ENCODE assay signal across 23 cellular contexts in genomic region chr16:89243664-89244063, GRCh38. TPM values are rescaled to one million over a fixed set of nuclear protein-coding genes. Genes with fewer than 3 reads are reported as not detected.
DNase-seq lines count a peak whose midpoint lies in the region; ATAC-seq and TF ChIP-seq lines count a peak whose summit lies in the region.
"Had no signal": no experiment of that assay in that cellular context is flagged by ENCODE, and none has a peak within 500 bp of the region (broad histone marks: within the 10 kb centered on the region; RNA-seq: fewer than 3 reads in every experiment).

No MANE protein-coding gene starts in this region.

- no peaks in the 10 kb centered on the region for H3K27me3 Mint-ChIP-seq in activated CD8-positive, alpha-beta memory T cell treated with anti-CD3 and anti-CD28 coated beads, Interleukin-2, amount 10 ng/mL, durations not matched to agents 7 days and 5 days
- H3K27me3 Mint-ChIP-seq in Calu3 (ENCODE audit: unreplicated experiment) (peaks cover 42% of the 10 kb centered on the region), brain (peaks cover 3% of the 10 kb centered on the region)
- H3K27me3 Mint-ChIP-seq: stimulated activated naive CD8-positive, alpha-beta T cell treated with anti-CD3 and anti-CD28 coated beads, Interleukin-15, Interleukin-2, amounts not matched to agents 100 ng/mL and 50 ng/mL, for 24 hours had no signal

- DNase-seq in activated CD8-positive, alpha-beta memory T cell treated with anti-CD3 and anti-CD28 coated beads, Interleukin-2, amount 10 ng/mL, durations not matched to agents 7 days and 5 days, result no peak
- DNase-seq in activated CD8-positive, alpha-beta memory T cell treated with anti-CD3 and anti-CD28 coated beads, Interleukin-2, amount 50 U/mL, for 4 hours, result no peak
- no peak for DNase-seq in Calu3
- no peak for DNase-seq in neuronal stem cell (ENCODE audit: low spot score)
- no peak for DNase-seq in adrenal gland
- DNase-seq in central memory CD4-positive, alpha-beta T cell, result no peak
- no peak for DNase-seq in C1 segment of cervical spinal cord (lab: John Stamatoyannopoulos, UW)
- DNase-seq: activated gamma-delta T cell; anterior cingulate cortex; esophagus squamous epithelium; NCI-H1092; NCI-H187 treated with DMSO at 0.1 percent for 48 hours; stimulated activated CD4-positive, alpha-beta T cell treated with anti-CD3 and anti-CD28 coated beads, Interleukin-15, amount 100 ng/mL, for 24 hours; thyroid gland had no signal

- H2BK15ac ChIP-seq in neuronal stem cell (ENCODE audit: low read length), result no peak overlapping the region

- no peak overlapping the region for H2BK120ac ChIP-seq in neuronal stem cell (ENCODE audit: low read depth, low read length)

- peak overlapping the region; percentile 49 for H3K27ac Mint-ChIP-seq in activated CD8-positive, alpha-beta memory T cell treated with anti-CD3 and anti-CD28 coated beads, Interleukin-2, amount 10 ng/mL, durations not matched to agents 7 days and 5 days
- H3K27ac Mint-ChIP-seq in Calu3 (ENCODE audit: unreplicated experiment) (no peak overlapping the region), brain (peak overlapping the region in 1 of 5 experiments; percentile 71)
- H3K27ac Mint-ChIP-seq: stimulated activated naive CD8-positive, alpha-beta T cell treated with anti-CD3 and anti-CD28 coated beads, Interleukin-15, Interleukin-2, amounts not matched to agents 100 ng/mL and 50 ng/mL, for 24 hours; WTC11 had no signal

- H3K4me2 ChIP-seq in neuronal stem cell (ENCODE audit: insufficient read depth, low read length, poor library complexity, severe bottlenecking), result no peak overlapping the region
- H3K4me2 ChIP-seq: hepatocyte, neural progenitor cell had no signal

- H4K8ac ChIP-seq in neuronal stem cell (ENCODE audit: low read depth, low read length), result no peak overlapping the region

- H3K27me3 ChIP-seq in neuronal stem cell (ENCODE audit: control insufficient read depth in 3 of 3, insufficient read depth in 3 of 3, low read depth in 1 of 3, low read length in 3 of 3) (peaks cover 0 to 3% (median 0%) of the 10 kb centered on the region in 3 experiments), adrenal gland (no peaks in the 10 kb centered on the region)
- H3K27me3 ChIP-seq: esophagus squamous epithelium, hepatocyte, thyroid gland had no signal

- H3K9me3 ChIP-seq in neuronal stem cell (replicated peaks in 1 of 2; ENCODE audit: control insufficient read depth in 2 of 2, insufficient read depth in 1 of 2, low read depth in 1 of 2, low read length in 2 of 2), result peaks cover 0 to 4% of the 10 kb centered on the region in 2 donors
- H3K9me3 ChIP-seq in adrenal gland (replicated peaks in 1 of 3), result no peaks in the 10 kb centered on the region
- H3K9me3 ChIP-seq: esophagus squamous epithelium, prostate gland, thyroid gland had no signal

- peak overlapping the region; percentile 39 for H3K23ac ChIP-seq in neuronal stem cell (ENCODE audit: low read depth, low read length, poor library complexity)

- no peak overlapping the region for H2AK5ac ChIP-seq in neuronal stem cell (ENCODE audit: low read depth, low read length)

- no peak overlapping the region for H2BK12ac ChIP-seq in neuronal stem cell (ENCODE audit: low read length)

- H3K4me1 ChIP-seq in neuronal stem cell (ENCODE audit: control insufficient read depth in 2 of 2, insufficient read depth in 1 of 2, low read depth in 1 of 2, low read length in 2 of 2) (peaks cover 0 to 3% of the 10 kb centered on the region in 2 donors), adrenal gland (replicated peaks in 1 of 2) (peaks cover 11 to 12% of the 10 kb centered on the region in 2 donors)
- H3K4me1 ChIP-seq: neural progenitor cell, prostate gland had no signal

- TF ChIP-seq CTCF in Calu3 (IDR thresholded peaks at IDR 0.05; ENCODE audit: unreplicated experiment), result no peak
- no peak for TF ChIP-seq CTCF in brain (conservative IDR thresholded peaks at IDR 0.05)
- TF ChIP-seq CTCF in adrenal gland (IDR thresholded peaks at IDR 0.05), result no peak

- H3K14ac ChIP-seq in neuronal stem cell (ENCODE audit: low read length), result no peak overlapping the region

- no CpG with 5 or more reads among the region's 5 CpGs for WGBS in neuronal stem cell (ENCODE audit: extremely low coverage in 2 of 2, insufficient read length in 2 of 2, insufficient replicate concordance in 1 of 2), 2 donors
- WGBS in adrenal gland, 4 donors, result 72 to 88% (median 80%) methylated on average over 3 to 5 of the region's 5 CpGs

- CTCF ChIA-PET in activated CD8-positive, alpha-beta memory T cell treated with anti-CD3 and anti-CD28 coated beads, Interleukin-2, amount 10 ng/mL, durations not matched to agents 7 days and 5 days (lab: Charles Lee), result no interaction called here
- CTCF ChIA-PET in Calu3 (lab: Charles Lee), result no interaction called here

- no peak overlapping the region for H4K91ac ChIP-seq in neuronal stem cell (ENCODE audit: low read depth, low read length, poor library complexity)

- H3K9ac ChIP-seq in neuronal stem cell (ENCODE audit: low read depth, low read length, poor library complexity), result no peak overlapping the region
- H3K9ac ChIP-seq: neural progenitor cell had no signal

- H3K4me3 Mint-ChIP-seq in activated CD8-positive, alpha-beta memory T cell treated with anti-CD3 and anti-CD28 coated beads, Interleukin-2, amount 10 ng/mL, durations not matched to agents 7 days and 5 days, result no peak overlapping the region
- H3K4me3 Mint-ChIP-seq in Calu3 (ENCODE audit: low read depth, unreplicated experiment) (peak overlapping the region; percentile 25), brain (peak overlapping the region; percentile 16 to 66 (median 48))
- H3K4me3 Mint-ChIP-seq: stimulated activated naive CD8-positive, alpha-beta T cell treated with anti-CD3 and anti-CD28 coated beads, Interleukin-15, Interleukin-2, amounts not matched to agents 100 ng/mL and 50 ng/mL, for 24 hours; WTC11 had no signal

- H3K36me3 Mint-ChIP-seq in activated CD8-positive, alpha-beta memory T cell treated with anti-CD3 and anti-CD28 coated beads, Interleukin-2, amount 10 ng/mL, durations not matched to agents 7 days and 5 days, result peaks cover 2% of the 10 kb centered on the region
- H3K36me3 Mint-ChIP-seq in Calu3 (ENCODE audit: insufficient read depth, unreplicated experiment) (peaks cover 50% of the 10 kb centered on the region), brain (no peaks in the 10 kb centered on the region)

- H3K4me1 Mint-ChIP-seq in activated CD8-positive, alpha-beta memory T cell treated with anti-CD3 and anti-CD28 coated beads, Interleukin-2, amount 10 ng/mL, durations not matched to agents 7 days and 5 days, result peaks cover 26% of the 10 kb centered on the region
- H3K4me1 Mint-ChIP-seq in Calu3 (ENCODE audit: low read depth, unreplicated experiment) (peaks cover 9% of the 10 kb centered on the region), brain (peaks cover 24% of the 10 kb centered on the region)

- H3K27ac ChIP-seq in neuronal stem cell (replicated peaks; ENCODE audit: low read length) (no peak overlapping the region), adrenal gland (no peak overlapping the region)
- H3K27ac ChIP-seq: esophagus squamous epithelium, hepatocyte, neural progenitor cell, prostate gland, thyroid gland had no signal

- H3K4me3 ChIP-seq in neuronal stem cell (ENCODE audit: low read length in 2 of 2), result peak overlapping the region in 1 of 2 donors; percentile 41
- no peak overlapping the region for H3K4me3 ChIP-seq in adrenal gland
- H3K4me3 ChIP-seq: esophagus squamous epithelium, hepatocyte, neural progenitor cell, prostate gland, thyroid gland had no signal

- TF ChIP-seq POLR2A in adrenal gland (IDR thresholded peaks at IDR 0.05), result no peak

- ATAC-seq in activated CD8-positive, alpha-beta memory T cell treated with anti-CD3 and anti-CD28 coated beads, Interleukin-2, amount 10 ng/mL, durations not matched to agents 7 days and 5 days, result no peak
- ATAC-seq: WTC11 had no signal

- peaks cover 3% of the 10 kb centered on the region for H3K79me1 ChIP-seq in neuronal stem cell (ENCODE audit: low read depth, low read length)

- no peak overlapping the region for H2AFZ ChIP-seq in neuronal stem cell (ENCODE audit: low read length)
- H2AFZ ChIP-seq: hepatocyte, neural progenitor cell had no signal

- H3K18ac ChIP-seq in neuronal stem cell (ENCODE audit: low read length), result no peak overlapping the region

- H3K36me3 ChIP-seq in neuronal stem cell (replicated peaks in 1 of 2; ENCODE audit: control insufficient read depth in 2 of 2, insufficient read depth in 2 of 2, low read length in 2 of 2), result no peaks in the 10 kb centered on the region
- H3K36me3 ChIP-seq in adrenal gland (replicated peaks in 1 of 2), result no peaks in the 10 kb centered on the region
- H3K36me3 ChIP-seq: esophagus squamous epithelium, neural progenitor cell, prostate gland, thyroid gland had no signal

- H2BK5ac ChIP-seq in neuronal stem cell (ENCODE audit: low read length), result no peak overlapping the region

- no peak overlapping the region for H3K4ac ChIP-seq in neuronal stem cell (ENCODE audit: low read length)

- H3K9me3 Mint-ChIP-seq in activated CD8-positive, alpha-beta memory T cell treated with anti-CD3 and anti-CD28 coated beads, Interleukin-2, amount 10 ng/mL, durations not matched to agents 7 days and 5 days (ENCODE audit: low read depth), result peaks cover 3% of the 10 kb centered on the region
- H3K9me3 Mint-ChIP-seq in Calu3 (ENCODE audit: low read depth, unreplicated experiment), result no peaks in the 10 kb centered on the region
- H3K9me3 Mint-ChIP-seq in brain, result peaks cover 0 to 4% (median 3%) of the 10 kb centered on the region in 5 experiments
- H3K9me3 Mint-ChIP-seq: neural progenitor cell; stimulated activated naive CD8-positive, alpha-beta T cell treated with anti-CD3 and anti-CD28 coated beads, Interleukin-15, Interleukin-2, amounts not matched to agents 100 ng/mL and 50 ng/mL, for 24 hours had no signal

- no TSS peak for BruUV-seq in Calu3 (replicated peaks; lab: Mats Ljungman, UMichigan)

- intact Hi-C loops in Calu3 (cut with micrococcal nuclease; ENCODE audit: unreplicated experiment) (no loop called here), adrenal gland (cut with DNase I) (loop anchor here in 1 of 2 donors (5.0 to 10.0 kb wide), 2 partner anchors 49 to 261 kb away; partner anchors contain the start of gene SPG7)

RNA-seq across cellular contexts. Expression of gene ZNF778, which starts 26.2 kb away (rescaled TPM):
- total RNA-seq in activated CD8-positive, alpha-beta memory T cell treated with anti-CD3 and anti-CD28 coated beads, Interleukin-2, amount 10 ng/mL, durations not matched to agents 7 days and 5 days, result 1 to 10 TPM; 8.1 to 9.3 TPM
- 15.3 and 16.6 TPM in 2 replicates for total RNA-seq in Calu3 (2022)
- 7.9 TPM for polyA plus RNA-seq in brain (ENCODE audit: insufficient read depth, low read depth, low replicate concordance)
- polyA plus RNA-seq in neuronal stem cell (2013, experiment 1 of 2), result 7.7 TPM
- 8.7 TPM for polyA plus RNA-seq in neuronal stem cell (2013, experiment 2 of 2)
- total RNA-seq in adrenal gland, result 10 to 100 TPM in 4 of 8 donors, 1 to 10 TPM in 4; 3.5 to 20.5 (median 11.5) TPM
- polyA plus RNA-seq in adrenal gland, result 1 to 10 TPM; 1.9 to 8.1 (median 3.8) TPM

RNA-seq across cellular contexts. Expression of gene SLC22A31, which starts 43.3 kb away (rescaled TPM):
- total RNA-seq in activated CD8-positive, alpha-beta memory T cell treated with anti-CD3 and anti-CD28 coated beads, Interleukin-2, amount 10 ng/mL, durations not matched to agents 7 days and 5 days, result not detected
- total RNA-seq in Calu3 (2022) (0.52 and 2.0 TPM in 2 replicates), adrenal gland (1 to 10 TPM in 3 of 8 donors, under 1 TPM in 2, not detected in 3; 0.28 to 3.2 (median 2.0) TPM)
- polyA plus RNA-seq in brain (ENCODE audit: insufficient read depth, low read depth, low replicate concordance) (not detected), adrenal gland (1 to 10 TPM in 1 of 3 donors, under 1 TPM in 1, not detected in 1; 0.72 to 2.9 TPM)
- 0.67 TPM for polyA plus RNA-seq in neuronal stem cell (2013, experiment 1 of 2)
- polyA plus RNA-seq in neuronal stem cell (2013, experiment 2 of 2), result 0.97 TPM
- total RNA-seq: A172, cardiac septum, esophagus squamous epithelium, frontal cortex had no signal
